Comparison of ENCODE assay signal across 7 cellular contexts in genomic region chr17:14947671-14948070, GRCh38.
"Had no signal": no experiment of that assay in that cellular context is flagged by ENCODE, and none has a peak within 500 bp of the region (broad histone marks: within the 10 kb centered on the region; RNA-seq: fewer than 3 reads in every experiment).

No MANE protein-coding gene starts in this region.

- H3K4me2 ChIP-seq: GM23338, KMS-11 had no signal

- H2AFZ ChIP-seq: GM23338 had no signal

- ATAC-seq: GM23338 had no signal

- DNase-seq: H9, HCEC 1CT, KBM-7 had no signal

- FAIRE-seq: H1, H54 had no signal

- H3K4me3 ChIP-seq: GM23338 had no signal

- H3K9ac ChIP-seq: KMS-11 had no signal

- H3K27ac ChIP-seq: KMS-11 had no signal
